1 cellular context compared by ENCODE assay signal in the genomic region with DNA sequence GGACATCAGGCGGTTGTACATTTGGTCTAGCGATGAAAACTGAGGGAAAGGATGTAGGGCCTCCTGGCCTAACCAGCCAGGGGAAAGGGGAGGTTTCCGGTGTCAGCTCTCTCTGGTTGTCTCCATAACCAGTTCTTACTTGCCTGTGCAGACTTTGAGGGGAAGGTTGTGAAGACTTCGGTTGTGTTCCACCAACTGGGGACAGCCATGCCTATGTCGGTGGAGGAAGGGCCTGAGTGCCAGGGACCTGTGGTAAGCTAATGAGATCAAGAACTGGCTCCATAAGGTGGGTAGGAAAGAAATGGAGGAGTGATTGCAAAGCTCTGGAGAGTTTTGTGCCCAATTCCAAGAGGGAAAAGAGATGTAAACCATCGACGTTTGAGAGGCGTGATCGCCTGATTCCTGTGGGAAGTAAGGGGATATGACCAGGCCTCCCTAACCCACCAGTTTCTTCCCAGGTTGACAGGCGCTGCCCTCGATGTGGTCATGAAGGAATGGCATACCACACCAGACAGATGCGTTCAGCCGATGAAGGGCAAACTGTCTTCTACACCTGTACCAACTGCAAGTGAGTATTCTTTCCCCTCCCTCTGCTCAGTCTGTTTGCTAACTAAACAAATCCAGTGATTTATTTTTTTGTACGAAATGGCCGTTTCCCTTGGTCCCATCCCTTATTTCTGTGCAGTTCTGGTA.
A peak's percentile ranks its signal among the peaks of the same experiment; 100 is the strongest.
TF ChIP-seq lines count a peak whose summit lies in the region.

No MANE protein-coding gene starts in this region.

TF ChIP-seq in K562, 482 proteins besides CTCF, POLR2A, EP300 and RAD21:
- TF ChIP-seq, protein P1, sequence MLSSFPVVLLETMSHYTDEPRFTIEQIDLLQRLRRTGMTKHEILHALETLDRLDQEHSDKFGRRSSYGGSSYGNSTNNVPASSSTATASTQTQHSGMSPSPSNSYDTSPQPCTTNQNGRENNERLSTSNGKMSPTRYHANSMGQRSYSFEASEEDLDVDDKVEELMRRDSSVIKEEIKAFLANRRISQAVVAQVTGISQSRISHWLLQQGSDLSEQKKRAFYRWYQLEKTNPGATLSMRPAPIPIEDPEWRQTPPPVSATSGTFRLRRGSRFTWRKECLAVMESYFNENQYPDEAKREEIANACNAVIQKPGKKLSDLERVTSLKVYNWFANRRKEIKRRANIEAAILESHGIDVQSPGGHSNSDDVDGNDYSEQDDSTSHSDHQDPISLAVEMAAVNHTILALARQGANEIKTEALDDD (IDR thresholded peaks at IDR 0.05): peak; percentile 62; the same call in 1 of the 2 replicates
- TF ChIP-seq ZNF239 (CRISPR knock-in tag; IDR thresholded peaks at IDR 0.05) (no peak), FOXA3 (CRISPR knock-in tag; conservative IDR thresholded peaks at IDR 0.05 in 1 of 2, IDR thresholded peaks at IDR 0.05 in 1 of 2) (0 out of 4 replicates have a peak, but pooled peaks of 1 of the 2 experiments have one; percentile 45), TARDBP (IDR thresholded peaks at IDR 0.05) (no peak), ETV1 (tag; conservative IDR thresholded peaks at IDR 0.05; ENCODE audit: low read depth) (peak; percentile 24; the same call in 1 of the 2 replicates), ZNF431 (CRISPR knock-in tag; IDR thresholded peaks at IDR 0.05) (0 out of 2 replicates have a peak, but pooled peaks have one; percentile 36), ZNF232 (CRISPR knock-in tag; IDR thresholded peaks at IDR 0.05) (no peak), ZNF263 (CRISPR knock-in tag; IDR thresholded peaks at IDR 0.05; ENCODE audit: borderline replicate concordance) (0 out of 2 replicates have a peak, but pooled peaks have one; percentile 30), ZZZ3 (IDR thresholded peaks at IDR 0.05) (no peak), ARHGAP35 (IDR thresholded peaks at IDR 0.05; ENCODE audit: partially characterized antibody) (no peak), CBX3 (IDR thresholded peaks at IDR 0.05; ENCODE audit: borderline replicate concordance in 1 of 2, low read length in 2 of 2) (0 out of 3 replicates have a peak, but pooled peaks of 1 of the 2 experiments have one; percentile 40), MEF2D (tag; conservative IDR thresholded peaks at IDR 0.05; ENCODE audit: low read depth) (no peak), KDM4B (IDR thresholded peaks at IDR 0.05; ENCODE audit: borderline replicate concordance in 2 of 2, low read depth in 1 of 2) (0 out of 4 replicates have a peak, but pooled peaks of 1 of the 2 experiments have one; percentile 67), NRF1 (conservative IDR thresholded peaks at IDR 0.05 in 1 of 2, IDR thresholded peaks at IDR 0.05 in 1 of 2) (no peak), BMI1 (IDR thresholded peaks at IDR 0.05; ENCODE audit: low read length) (no peak), ZNF644 (tag; IDR thresholded peaks at IDR 0.05; ENCODE audit: low read depth) (0 out of 2 replicates have a peak, but pooled peaks have one; percentile 5), YY1 (IDR thresholded peaks at IDR 0.05; ENCODE audit: borderline replicate concordance in 1 of 3, control insufficient read depth in 1 of 3, extremely low read depth in 1 of 3, insufficient read depth in 3 of 3, insufficient read length in 1 of 3, insufficient replicate concordance in 2 of 3, low read depth in 1 of 3, low read length in 2 of 3) (peak in 1 of 3 experiments; percentile 57), TBP (optimal IDR thresholded peaks at IDR 0.05; ENCODE audit: low read depth, low read length) (no peak), MCM2 (IDR thresholded peaks at IDR 0.05; ENCODE audit: low read depth) (no peak), SIRT6 (IDR thresholded peaks at IDR 0.05; ENCODE audit: low read depth, low read length) (no peak), CBX1 (IDR thresholded peaks at IDR 0.05; ENCODE audit: low read depth) (no peak), RBM39 (optimal IDR thresholded peaks at IDR 0.05; ENCODE audit: low read depth, low read length) (peak; percentile 5), CBFB (CRISPR knock-in tag; IDR thresholded peaks at IDR 0.05) (peak; percentile 69; the same call in 1 of the 2 replicates), NR4A1 (CRISPR knock-in tag; IDR thresholded peaks at IDR 0.05) (no peak), NR4A1 (tag; IDR thresholded peaks at IDR 0.05) (0 out of 2 replicates have a peak, but pooled peaks have one; percentile 45), XRCC5 (IDR thresholded peaks at IDR 0.05; ENCODE audit: low read depth, low read length) (no peak), SP1 (CRISPR knock-in tag; IDR thresholded peaks at IDR 0.05) (0 out of 2 replicates have a peak, but pooled peaks have one; percentile 6), MCM7 (IDR thresholded peaks at IDR 0.05) (no peak), GABPB1 (CRISPR knock-in tag; IDR thresholded peaks at IDR 0.05) (no peak), FOXP1 (CRISPR knock-in tag; IDR thresholded peaks at IDR 0.05) (0 out of 2 replicates have a peak, but pooled peaks have one; percentile 14)
- TF ChIP-seq, protein P2, sequence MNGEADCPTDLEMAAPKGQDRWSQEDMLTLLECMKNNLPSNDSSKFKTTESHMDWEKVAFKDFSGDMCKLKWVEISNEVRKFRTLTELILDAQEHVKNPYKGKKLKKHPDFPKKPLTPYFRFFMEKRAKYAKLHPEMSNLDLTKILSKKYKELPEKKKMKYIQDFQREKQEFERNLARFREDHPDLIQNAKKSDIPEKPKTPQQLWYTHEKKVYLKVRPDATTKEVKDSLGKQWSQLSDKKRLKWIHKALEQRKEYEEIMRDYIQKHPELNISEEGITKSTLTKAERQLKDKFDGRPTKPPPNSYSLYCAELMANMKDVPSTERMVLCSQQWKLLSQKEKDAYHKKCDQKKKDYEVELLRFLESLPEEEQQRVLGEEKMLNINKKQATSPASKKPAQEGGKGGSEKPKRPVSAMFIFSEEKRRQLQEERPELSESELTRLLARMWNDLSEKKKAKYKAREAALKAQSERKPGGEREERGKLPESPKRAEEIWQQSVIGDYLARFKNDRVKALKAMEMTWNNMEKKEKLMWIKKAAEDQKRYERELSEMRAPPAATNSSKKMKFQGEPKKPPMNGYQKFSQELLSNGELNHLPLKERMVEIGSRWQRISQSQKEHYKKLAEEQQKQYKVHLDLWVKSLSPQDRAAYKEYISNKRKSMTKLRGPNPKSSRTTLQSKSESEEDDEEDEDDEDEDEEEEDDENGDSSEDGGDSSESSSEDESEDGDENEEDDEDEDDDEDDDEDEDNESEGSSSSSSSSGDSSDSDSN (IDR thresholded peaks at IDR 0.05; ENCODE audit: borderline replicate concordance in 1 of 2, low read depth in 2 of 2, low read length in 2 of 2): 0 out of 4 replicates have a peak, but pooled peaks of 1 of the 2 experiments have one; percentile 10
- TF ChIP-seq, protein P3, sequence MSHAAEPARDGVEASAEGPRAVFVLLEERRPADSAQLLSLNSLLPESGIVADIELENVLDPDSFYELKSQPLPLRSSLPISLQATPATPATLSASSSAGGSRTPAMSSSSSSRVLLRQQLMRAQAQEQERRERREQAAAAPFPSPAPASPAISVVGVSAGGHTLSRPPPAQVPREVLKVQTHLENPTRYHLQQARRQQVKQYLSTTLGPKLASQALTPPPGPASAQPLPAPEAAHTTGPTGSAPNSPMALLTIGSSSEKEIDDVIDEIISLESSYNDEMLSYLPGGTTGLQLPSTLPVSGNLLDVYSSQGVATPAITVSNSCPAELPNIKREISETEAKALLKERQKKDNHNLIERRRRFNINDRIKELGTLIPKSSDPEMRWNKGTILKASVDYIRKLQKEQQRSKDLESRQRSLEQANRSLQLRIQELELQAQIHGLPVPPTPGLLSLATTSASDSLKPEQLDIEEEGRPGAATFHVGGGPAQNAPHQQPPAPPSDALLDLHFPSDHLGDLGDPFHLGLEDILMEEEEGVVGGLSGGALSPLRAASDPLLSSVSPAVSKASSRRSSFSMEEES (CRISPR knock-in tag; IDR thresholded peaks at IDR 0.05): no peak
- TF ChIP-seq, protein P4, sequence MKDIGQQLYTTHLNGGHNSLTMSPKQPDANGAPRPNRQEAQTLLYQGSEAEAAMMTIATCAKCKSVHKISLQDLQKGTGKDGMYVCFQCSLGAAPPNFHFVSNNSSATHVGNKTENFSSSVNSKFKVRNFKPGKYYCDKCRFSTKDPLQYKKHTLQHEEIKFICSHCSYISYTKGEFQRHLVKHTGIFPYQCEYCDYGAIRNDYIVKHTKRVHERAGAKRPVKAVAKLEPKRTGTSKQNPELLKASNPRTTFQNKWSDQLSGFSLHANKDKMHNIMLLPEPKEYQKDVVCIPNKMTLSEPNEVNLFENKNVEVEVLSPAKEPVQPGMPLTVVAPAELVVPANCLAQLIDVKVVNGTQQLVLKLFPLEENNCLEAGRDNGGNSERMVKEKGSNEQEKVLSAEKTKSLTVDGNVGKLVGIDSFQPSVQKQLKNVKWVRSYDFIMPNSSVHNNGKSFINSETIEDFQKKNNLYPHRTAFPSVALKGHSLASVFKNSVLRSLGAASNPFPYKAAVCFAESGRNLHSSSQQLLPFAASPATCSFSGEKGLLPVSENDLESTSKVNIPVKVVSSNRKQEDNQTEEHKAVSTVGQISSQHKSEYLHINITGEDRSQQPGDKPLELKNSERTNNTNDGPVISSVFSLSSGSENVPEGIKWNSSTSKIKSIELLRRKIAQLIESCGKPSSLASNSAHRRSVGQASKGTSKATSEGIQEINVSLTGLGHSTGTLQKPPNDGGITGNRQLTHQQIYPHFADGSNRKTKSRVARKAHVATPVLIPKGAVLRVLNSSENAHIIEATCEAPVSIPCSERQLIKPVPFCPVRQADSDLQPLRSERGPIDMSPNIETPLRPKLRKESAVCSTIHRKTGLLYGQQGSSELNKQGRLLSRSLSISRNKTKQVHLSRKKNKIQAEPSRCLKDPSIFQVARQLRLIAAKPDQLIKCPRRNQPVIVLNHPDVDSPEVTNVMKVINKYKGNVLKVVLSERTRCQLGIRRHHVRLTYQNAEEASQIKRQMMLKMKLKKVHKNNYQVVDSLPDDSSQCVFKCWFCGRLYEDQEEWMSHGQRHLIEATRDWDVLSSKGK (CRISPR knock-in tag; IDR thresholded peaks at IDR 0.05): no peak
- TF ChIP-seq, protein P5, sequence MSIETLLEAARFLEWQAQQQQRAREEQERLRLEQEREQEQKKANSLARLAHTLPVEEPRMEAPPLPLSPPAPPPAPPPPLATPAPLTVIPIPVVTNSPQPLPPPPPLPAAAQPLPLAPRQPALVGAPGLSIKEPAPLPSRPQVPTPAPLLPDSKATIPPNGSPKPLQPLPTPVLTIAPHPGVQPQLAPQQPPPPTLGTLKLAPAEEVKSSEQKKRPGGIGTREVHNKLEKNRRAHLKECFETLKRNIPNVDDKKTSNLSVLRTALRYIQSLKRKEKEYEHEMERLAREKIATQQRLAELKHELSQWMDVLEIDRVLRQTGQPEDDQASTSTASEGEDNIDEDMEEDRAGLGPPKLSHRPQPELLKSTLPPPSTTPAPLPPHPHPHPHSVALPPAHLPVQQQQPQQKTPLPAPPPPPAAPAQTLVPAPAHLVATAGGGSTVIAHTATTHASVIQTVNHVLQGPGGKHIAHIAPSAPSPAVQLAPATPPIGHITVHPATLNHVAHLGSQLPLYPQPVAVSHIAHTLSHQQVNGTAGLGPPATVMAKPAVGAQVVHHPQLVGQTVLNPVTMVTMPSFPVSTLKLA (conservative IDR thresholded peaks at IDR 0.05): no peak
- TF ChIP-seq, protein P6, sequence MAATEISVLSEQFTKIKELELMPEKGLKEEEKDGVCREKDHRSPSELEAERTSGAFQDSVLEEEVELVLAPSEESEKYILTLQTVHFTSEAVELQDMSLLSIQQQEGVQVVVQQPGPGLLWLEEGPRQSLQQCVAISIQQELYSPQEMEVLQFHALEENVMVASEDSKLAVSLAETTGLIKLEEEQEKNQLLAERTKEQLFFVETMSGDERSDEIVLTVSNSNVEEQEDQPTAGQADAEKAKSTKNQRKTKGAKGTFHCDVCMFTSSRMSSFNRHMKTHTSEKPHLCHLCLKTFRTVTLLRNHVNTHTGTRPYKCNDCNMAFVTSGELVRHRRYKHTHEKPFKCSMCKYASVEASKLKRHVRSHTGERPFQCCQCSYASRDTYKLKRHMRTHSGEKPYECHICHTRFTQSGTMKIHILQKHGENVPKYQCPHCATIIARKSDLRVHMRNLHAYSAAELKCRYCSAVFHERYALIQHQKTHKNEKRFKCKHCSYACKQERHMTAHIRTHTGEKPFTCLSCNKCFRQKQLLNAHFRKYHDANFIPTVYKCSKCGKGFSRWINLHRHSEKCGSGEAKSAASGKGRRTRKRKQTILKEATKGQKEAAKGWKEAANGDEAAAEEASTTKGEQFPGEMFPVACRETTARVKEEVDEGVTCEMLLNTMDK (IDR thresholded peaks at IDR 0.05; ENCODE audit: borderline replicate concordance, insufficient read depth, low read depth, low read length, poor library complexity, severe bottlenecking): no peak
- TF ChIP-seq, protein P7, sequence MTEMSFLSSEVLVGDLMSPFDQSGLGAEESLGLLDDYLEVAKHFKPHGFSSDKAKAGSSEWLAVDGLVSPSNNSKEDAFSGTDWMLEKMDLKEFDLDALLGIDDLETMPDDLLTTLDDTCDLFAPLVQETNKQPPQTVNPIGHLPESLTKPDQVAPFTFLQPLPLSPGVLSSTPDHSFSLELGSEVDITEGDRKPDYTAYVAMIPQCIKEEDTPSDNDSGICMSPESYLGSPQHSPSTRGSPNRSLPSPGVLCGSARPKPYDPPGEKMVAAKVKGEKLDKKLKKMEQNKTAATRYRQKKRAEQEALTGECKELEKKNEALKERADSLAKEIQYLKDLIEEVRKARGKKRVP (CRISPR knock-in tag; IDR thresholded peaks at IDR 0.05): no peak
